11 cellular contexts compared by ENCODE assay signal in the genomic region with DNA sequence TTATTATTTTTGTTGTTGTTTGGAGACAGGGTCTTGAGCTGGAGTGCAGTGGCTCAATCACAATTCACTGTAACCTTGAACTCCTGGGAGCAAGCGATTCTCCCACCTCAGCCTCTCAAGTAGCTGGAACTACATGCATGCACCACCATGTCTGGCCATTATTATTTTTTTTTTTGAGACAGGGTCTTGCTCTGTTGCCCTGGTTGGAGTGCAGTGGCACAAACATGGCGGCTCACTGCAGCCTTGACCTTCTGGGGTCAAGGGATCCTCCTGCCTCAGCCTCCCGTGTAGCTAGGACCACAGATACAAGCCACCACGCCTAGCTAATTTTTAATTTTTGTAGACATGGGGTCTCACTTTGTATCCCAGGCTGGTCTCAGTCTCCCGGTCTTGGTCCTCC.
"Had no signal": no experiment of that assay in that cellular context is flagged by ENCODE, and none has a peak within 500 bp of the region (broad histone marks: within the 10 kb centered on the region; RNA-seq: fewer than 3 reads in every experiment).

No MANE protein-coding gene starts in this region.

- H2AFZ ChIP-seq: GM23248, GM23338 had no signal

- ATAC-seq: GM23338, HCT116 had no signal

- DNase-seq: GM23248, GOT3, H7, H9, HCEC 1CT, HFFc6 had no signal

- H3K9me3 ChIP-seq: HAP-1 had no signal

- H3K4me3 ChIP-seq: GM23248, GM23338, HAP-1 had no signal

- H3K4me3 Mint-ChIP-seq: GM23338, H9, HFFc6 had no signal

- H3K27ac ChIP-seq: GM23248 had no signal

- H3K36me3 ChIP-seq: HAP-1 had no signal

- H3K9me3 Mint-ChIP-seq: GM23338, H9, HFFc6 had no signal

- H3K4me1 ChIP-seq: HAP-1 had no signal

- H3K9ac ChIP-seq: GM23248 had no signal

- H3K4me2 ChIP-seq: GM23338 had no signal

- H3K4me1 Mint-ChIP-seq: GM23338, H9 had no signal

- H3K27ac Mint-ChIP-seq: GM23338, H9, HFFc6 had no signal

- FAIRE-seq: H1, H54 had no signal
